ENCODE assay signal across 19 cellular contexts in the genomic region with DNA sequence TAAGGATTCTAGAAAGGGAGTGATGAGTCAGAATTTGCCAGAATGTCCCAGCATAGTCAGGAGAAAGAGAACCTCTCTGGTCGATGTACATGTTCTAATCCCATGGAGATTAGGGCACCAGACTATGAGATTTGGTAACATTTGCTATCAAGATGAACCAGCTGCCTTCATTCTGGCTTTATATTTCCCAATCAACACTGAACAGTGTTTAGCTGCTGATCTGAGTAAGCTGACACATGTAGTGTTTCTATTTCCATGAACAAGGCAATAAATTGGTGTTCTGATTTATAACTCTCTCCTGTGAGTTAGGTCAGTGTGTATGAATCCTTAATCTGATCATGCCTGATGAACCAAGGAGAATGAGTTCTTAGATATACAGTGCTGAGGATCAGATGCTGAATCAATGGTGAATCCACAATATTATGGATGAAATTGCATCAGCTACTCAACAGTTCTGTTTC.
DNase-seq lines count a peak whose midpoint lies in the region; ATAC-seq, FAIRE-seq and TF ChIP-seq lines count a peak whose summit lies in the region.
"Had no signal": no experiment of that assay in that cellular context is flagged by ENCODE, and none has a peak within 500 bp of the region (broad histone marks: within the 10 kb centered on the region; RNA-seq: fewer than 3 reads in every experiment).

No MANE protein-coding gene starts in this region.

- no peaks in the 10 kb centered on the region for H3K27me3 Mint-ChIP-seq in activated CD4-positive, alpha-beta T cell treated with anti-CD3 and anti-CD28 coated beads, Interleukin-2, amount 10 ng/mL, durations not matched to agents 7 days and 5 days
- H3K27me3 Mint-ChIP-seq in effector memory CD8-positive, alpha-beta T cell, result no peaks in the 10 kb centered on the region
- H3K27me3 Mint-ChIP-seq in osteocyte (ENCODE audit: unreplicated experiment), result no peaks in the 10 kb centered on the region

- TF ChIP-seq CTCF in RWPE2 (IDR thresholded peaks at IDR 0.05; ENCODE audit: poor library complexity, severe bottlenecking) (no peak), osteocyte (IDR thresholded peaks at IDR 0.05) (no peak)

- no peaks in the 10 kb centered on the region for H3K27me3 ChIP-seq in RWPE2 (ENCODE audit: insufficient read depth, poor library complexity, severe bottlenecking)
- H3K27me3 ChIP-seq: dorsolateral prefrontal cortex, gastrocnemius medialis, upper lobe of left lung had no signal

- DNase-seq in activated CD4-positive, alpha-beta T cell treated with anti-CD3 and anti-CD28 coated beads, Interleukin-2, amount 10 ng/mL, durations not matched to agents 7 days and 5 days, result no peak
- no peak for DNase-seq in activated CD4-positive, alpha-beta T cell treated with anti-CD3 and anti-CD28 coated beads, Interleukin-2, amount 50 U/mL, for 1 hour
- DNase-seq in RWPE2 (ENCODE audit: low spot score) (no peak), osteocyte (ENCODE audit: extremely low spot score, unreplicated experiment) (no peak), G401 (ENCODE audit: low spot score) (no peak), caudate nucleus (lab: John Stamatoyannopoulos, UW) (no peak), HTR-8/SVneo (ENCODE audit: insufficient read length, low spot score) (no peak)
- DNase-seq in effector memory CD8-positive, alpha-beta T cell, result no peak
- DNase-seq: activated CD4-positive, CD25-positive, alpha-beta regulatory T cell treated with anti-CD3 and anti-CD28 coated beads, Interleukin-2, amount 50 U/mL, for 72 hours; DMS79 treated with DMSO at 0.1 percent for 48 hours; dorsolateral prefrontal cortex; gastrocnemius medialis; kidney glomerular epithelial cell; MM.1S; NCI-H2171; upper lobe of left lung had no signal

- peaks cover 48% of the 10 kb centered on the region for H3K4me1 Mint-ChIP-seq in activated CD4-positive, alpha-beta T cell treated with anti-CD3 and anti-CD28 coated beads, Interleukin-2, amount 10 ng/mL, durations not matched to agents 7 days and 5 days
- H3K4me1 Mint-ChIP-seq in effector memory CD8-positive, alpha-beta T cell (ENCODE audit: low read depth in 2 of 2), result peaks cover 34 to 57% of the 10 kb centered on the region in 2 donors
- peaks cover 15% of the 10 kb centered on the region for H3K4me1 Mint-ChIP-seq in osteocyte (ENCODE audit: unreplicated experiment)

- no peak overlapping the region for H3K4me3 Mint-ChIP-seq in activated CD4-positive, alpha-beta T cell treated with anti-CD3 and anti-CD28 coated beads, Interleukin-2, amount 10 ng/mL, durations not matched to agents 7 days and 5 days
- H3K4me3 Mint-ChIP-seq in effector memory CD8-positive, alpha-beta T cell, result no peak overlapping the region
- no peak overlapping the region for H3K4me3 Mint-ChIP-seq in osteocyte (ENCODE audit: unreplicated experiment)

- peaks cover 27% of the 10 kb centered on the region for H3K4me1 ChIP-seq in RWPE2 (ENCODE audit: insufficient read depth, poor library complexity, severe bottlenecking)
- H3K4me1 ChIP-seq: gastrocnemius medialis had no signal

- no peak for FAIRE-seq in HTR-8/SVneo (lab: Jason Lieb, UNC)
- FAIRE-seq: A204.1, GM12891 had no signal

- no peaks in the 10 kb centered on the region for H3K9me3 ChIP-seq in RWPE2 (ENCODE audit: severe bottlenecking)
- H3K9me3 ChIP-seq: gastrocnemius medialis, upper lobe of left lung had no signal

- H3K36me3 ChIP-seq in RWPE2 (ENCODE audit: low read depth), result no peaks in the 10 kb centered on the region
- H3K36me3 ChIP-seq: gastrocnemius medialis had no signal

- H3K27ac ChIP-seq in RWPE2 (ENCODE audit: poor library complexity, severe bottlenecking) (peak overlapping the region; percentile 90), caudate nucleus (ENCODE audit: low read depth, low read length) (no peak overlapping the region)
- H3K27ac ChIP-seq: dorsolateral prefrontal cortex, gastrocnemius medialis, HL-60 had no signal

- H3K4me3 ChIP-seq in RWPE2 (ENCODE audit: severe bottlenecking), result no peak overlapping the region
- H3K4me3 ChIP-seq: dorsolateral prefrontal cortex, gastrocnemius medialis, upper lobe of left lung had no signal

- peaks cover 12% of the 10 kb centered on the region for H3K9me3 Mint-ChIP-seq in activated CD4-positive, alpha-beta T cell treated with anti-CD3 and anti-CD28 coated beads, Interleukin-2, amount 10 ng/mL, durations not matched to agents 7 days and 5 days
- no peaks in the 10 kb centered on the region for H3K9me3 Mint-ChIP-seq in effector memory CD8-positive, alpha-beta T cell
- no peaks in the 10 kb centered on the region for H3K9me3 Mint-ChIP-seq in osteocyte (ENCODE audit: unreplicated experiment)

- H3K36me3 Mint-ChIP-seq in activated CD4-positive, alpha-beta T cell treated with anti-CD3 and anti-CD28 coated beads, Interleukin-2, amount 10 ng/mL, durations not matched to agents 7 days and 5 days (ENCODE audit: low read depth), result peaks cover 79% of the 10 kb centered on the region
- H3K36me3 Mint-ChIP-seq in effector memory CD8-positive, alpha-beta T cell (ENCODE audit: insufficient read depth), result peaks cover 36% of the 10 kb centered on the region
- H3K36me3 Mint-ChIP-seq in osteocyte (ENCODE audit: unreplicated experiment), result no peaks in the 10 kb centered on the region

- ATAC-seq in RWPE2 (ENCODE audit: low read depth), result no peak
- no peak for ATAC-seq in effector memory CD8-positive, alpha-beta T cell (replicated peaks)
- ATAC-seq: gastrocnemius medialis had no signal

- peak overlapping the region; percentile 32 for H3K27ac Mint-ChIP-seq in activated CD4-positive, alpha-beta T cell treated with anti-CD3 and anti-CD28 coated beads, Interleukin-2, amount 10 ng/mL, durations not matched to agents 7 days and 5 days
- H3K27ac Mint-ChIP-seq in effector memory CD8-positive, alpha-beta T cell, result peak overlapping the region; percentile 62 to 88
- H3K27ac Mint-ChIP-seq in osteocyte (ENCODE audit: unreplicated experiment), result peak overlapping the region; percentile 17

- CTCF ChIA-PET in activated CD4-positive, alpha-beta T cell treated with anti-CD3 and anti-CD28 coated beads, Interleukin-2, amount 10 ng/mL, durations not matched to agents 7 days and 5 days (lab: Charles Lee), result interaction anchor here (0.8 to 1.5 kb wide), 2 partner anchors 10 to 160 kb away, joined by 3 to 4 read pairs; no protein-coding TSS in a partner anchor

- in situ Hi-C loops in G401 (cut with HindIII; ENCODE audit: low sequenced_read_pairs), result no loop called here

- POLR2A ChIA-PET in activated CD4-positive, alpha-beta T cell treated with anti-CD3 and anti-CD28 coated beads, Interleukin-2, amount 10 ng/mL, durations not matched to agents 7 days and 5 days (lab: Charles Lee), result interaction anchor here (0.5 kb wide), 1 partner anchor 8 kb away, joined by 3 read pairs; no protein-coding TSS in a partner anchor

Comparison
In these comparisons a context has a peak if more than half of its experiments do, and no peak if none do; other contexts are left out.
1. H3K27ac Mint-ChIP-seq: peak in every context shown above with its lines; median percentile 75 in effector memory CD8-positive, alpha-beta T cell; 32 in activated CD4-positive, alpha-beta T cell treated with anti-CD3 and anti-CD28 coated beads, Interleukin-2, amount 10 ng/mL, durations not matched to agents 7 days and 5 days; 17 in osteocyte.